In the genomic region with DNA sequence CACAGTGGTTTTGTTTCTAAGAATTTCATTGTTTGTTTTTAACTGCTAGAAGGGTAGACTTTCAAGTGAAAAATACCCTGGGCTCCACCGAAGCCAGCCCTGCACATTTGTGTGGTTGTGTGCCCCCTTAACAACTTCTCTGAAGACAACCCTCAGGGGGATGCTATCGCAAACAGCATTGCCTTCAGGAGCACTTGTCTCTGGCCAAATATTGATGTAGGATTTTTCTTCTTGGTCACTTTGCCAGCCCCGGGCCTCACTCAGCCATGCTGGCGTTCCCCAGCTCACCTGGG, we compare ENCODE assay signal across 26 cellular contexts.
DNase-seq lines count a peak whose midpoint lies in the region; ATAC-seq and TF ChIP-seq lines count a peak whose summit lies in the region.
"Had no signal": no experiment of that assay in that cellular context is flagged by ENCODE, and none has a peak within 500 bp of the region (broad histone marks: within the 10 kb centered on the region; RNA-seq: fewer than 3 reads in every experiment).

No MANE protein-coding gene starts in this region.

- TF ChIP-seq POLR2A in uterus (IDR thresholded peaks at IDR 0.05) = no peak

- peaks cover 4% of the 10 kb centered on the region for H3K9me3 Mint-ChIP-seq in neural crest cell
- H3K9me3 Mint-ChIP-seq: naive thymus-derived CD8-positive, alpha-beta T cell had no signal

- no peak overlapping the region for H3K4me3 Mint-ChIP-seq in neural crest cell
- H3K4me3 Mint-ChIP-seq: activated naive CD8-positive, alpha-beta T cell treated with anti-CD3 and anti-CD28 coated beads, Interleukin-2, amount 50 U/mL, for 24 hours; B cell; CD4-positive, alpha-beta memory T cell; naive thymus-derived CD8-positive, alpha-beta T cell; stimulated activated memory B cell treated with anti-CD40 and anti-IgM and Interleukin-4, amounts not matched to agents 10 μg/mL and 1 μg/mL and 100 μg/mL, for 72 hours; T-helper 17 cell had no signal

- intact Hi-C loops in left ventricle myocardium inferior (cut with micrococcal nuclease) (no loop called here), left ventricle myocardium superior (cut with micrococcal nuclease) (no loop called here), dorsolateral prefrontal cortex (cut with DNase I) (no loop called here), uterus (cut with DNase I; ENCODE audit: low total_unique reads) (no loop called here)

- H3K27me3 Mint-ChIP-seq in neural crest cell (ENCODE audit: low read depth) = peaks cover 7% of the 10 kb centered on the region

- H3K36me3 Mint-ChIP-seq in neural crest cell (ENCODE audit: low read depth) = no peaks in the 10 kb centered on the region
- H3K36me3 Mint-ChIP-seq: CD4-positive, alpha-beta memory T cell; naive thymus-derived CD8-positive, alpha-beta T cell; stimulated activated memory B cell treated with anti-CD40 and anti-IgM and Interleukin-4, amounts not matched to agents 10 μg/mL and 1 μg/mL and 100 μg/mL, for 72 hours had no signal

- peaks cover 80% of the 10 kb centered on the region for H3K4me1 ChIP-seq in left ventricle myocardium inferior
- H3K4me1 ChIP-seq in uterus = peaks cover 16 to 25% of the 10 kb centered on the region in 2 donors

- ATAC-seq in left ventricle myocardium superior = no peak
- ATAC-seq in GM18870 (IDR thresholded peaks at IDR 0.05; ENCODE audit: unreplicated experiment) = no peak
- no peak for ATAC-seq in HG02852 (IDR thresholded peaks at IDR 0.05; ENCODE audit: unreplicated experiment)
- ATAC-seq: activated naive CD8-positive, alpha-beta T cell treated with anti-CD3 and anti-CD28 coated beads, Interleukin-2, amount 50 U/mL, for 24 hours; naive thymus-derived CD8-positive, alpha-beta T cell; stimulated activated memory B cell treated with anti-CD40 and anti-IgM and Interleukin-4, amounts not matched to agents 10 μg/mL and 1 μg/mL and 100 μg/mL, for 72 hours; T-helper 17 cell had no signal

- H3K4me3 ChIP-seq in left ventricle myocardium inferior (no peak overlapping the region), dorsolateral prefrontal cortex (no peak overlapping the region), uterus (no peak overlapping the region)
- H3K4me3 ChIP-seq: ovary, skin epidermis had no signal

- DNase-seq in left ventricle myocardium inferior (no peak), left ventricle myocardium superior (no peak), dorsolateral prefrontal cortex (no peak), neural crest cell (ENCODE audit: low read depth, low spot score) (no peak), uterus (no peak)
- no peak for DNase-seq in NK-92 treated with Interleukin-12 subunit alpha and Interleukin-12 subunit beta, amount 100 ng/mL, for 24 hours (lab: John Stamatoyannopoulos, UW)
- DNase-seq: activated CD4-positive, alpha-beta T cell treated with anti-CD3 and anti-CD28 coated beads, Interleukin-2, amount 50 U/mL, for 48 hours; activated CD4-positive, CD25-positive, alpha-beta regulatory T cell treated with anti-CD3 and anti-CD28 coated beads, Interleukin-2, amount 50 U/mL, for 72 hours; activated naive CD4-positive, alpha-beta T cell; activated naive CD8-positive, alpha-beta T cell treated with anti-CD3 and anti-CD28 coated beads, Interleukin-2, amount 50 U/mL, for 24 hours; CD4-positive, alpha-beta memory T cell; cerebellar nuclear complex; glutamatergic neuron; Karpas-422; midbrain; naive thymus-derived CD8-positive, alpha-beta T cell; NCI-H2029; NCI-H526; retina; T-helper 17 cell had no signal

- H3K36me3 ChIP-seq in left ventricle myocardium inferior = no peaks in the 10 kb centered on the region
- H3K36me3 ChIP-seq in uterus = no peaks in the 10 kb centered on the region
- H3K36me3 ChIP-seq: ovary had no signal

- H3K27ac ChIP-seq in left ventricle myocardium inferior (replicated peaks) = peak overlapping the region; percentile 83
- peak overlapping the region in 43 of 59 donors; percentile 5 to 92 (median 82) for H3K27ac ChIP-seq in dorsolateral prefrontal cortex
- peak overlapping the region; percentile 83 to 92 for H3K27ac ChIP-seq in uterus

- H3K27ac Mint-ChIP-seq in neural crest cell (ENCODE audit: unreplicated experiment) = peak overlapping the region; percentile 20
- H3K27ac Mint-ChIP-seq: activated naive CD8-positive, alpha-beta T cell treated with anti-CD3 and anti-CD28 coated beads, Interleukin-2, amount 50 U/mL, for 24 hours; B cell; CD4-positive, alpha-beta memory T cell; stimulated activated memory B cell treated with anti-CD40 and anti-IgM and Interleukin-4, amounts not matched to agents 10 μg/mL and 1 μg/mL and 100 μg/mL, for 72 hours; T-helper 17 cell had no signal

- peaks cover 49% of the 10 kb centered on the region for H3K4me1 Mint-ChIP-seq in neural crest cell

- TF ChIP-seq CTCF in left ventricle myocardium inferior (IDR thresholded peaks at IDR 0.05; ENCODE audit: borderline replicate concordance) (no peak), dorsolateral prefrontal cortex (IDR thresholded peaks at IDR 0.05 in 54 of 56, conservative IDR thresholded peaks at IDR 0.05 in 2 of 56; ENCODE audit: low read depth in 1 of 56, partially characterized antibody in 56 of 56) (no peak), neural crest cell (conservative IDR thresholded peaks at IDR 0.05) (no peak), uterus (IDR thresholded peaks at IDR 0.05) (no peak)

- H3K9me3 ChIP-seq in left ventricle myocardium inferior (replicated peaks) = no peaks in the 10 kb centered on the region
- H3K9me3 ChIP-seq in uterus = no peaks in the 10 kb centered on the region
- H3K9me3 ChIP-seq: ovary had no signal

- no peaks in the 10 kb centered on the region for H3K27me3 ChIP-seq in left ventricle myocardium inferior (ENCODE audit: low read depth)
- H3K27me3 ChIP-seq in dorsolateral prefrontal cortex = no peaks in the 10 kb centered on the region
- H3K27me3 ChIP-seq in uterus = no peaks in the 10 kb centered on the region
- H3K27me3 ChIP-seq: ovary had no signal
